ENCODE assay signal across 15 cellular contexts in genomic region chr5:80149161-80149609, GRCh38.
DNase-seq lines count a peak whose midpoint lies in the region; ATAC-seq and TF ChIP-seq lines count a peak whose summit lies in the region.
"Had no signal": no experiment of that assay in that cellular context is flagged by ENCODE, and none has a peak within 500 bp of the region (broad histone marks: within the 10 kb centered on the region; RNA-seq: fewer than 3 reads in every experiment).

No MANE protein-coding gene starts in this region.

- H3K27ac ChIP-seq in KOPT-K1 (ENCODE audit: low read depth, low read length, poor library complexity, severe bottlenecking) (peak overlapping the region; percentile 1), foreskin keratinocyte (no peak overlapping the region)
- H3K27ac ChIP-seq: body of pancreas, right atrium auricular region, transverse colon had no signal

- H3K4me1 ChIP-seq in foreskin keratinocyte: no peaks in the 10 kb centered on the region

- no peak for ATAC-seq in foreskin keratinocyte
- ATAC-seq: body of pancreas; natural killer cell treated with Interleukin-12 subunit alpha and Interleukin-12 subunit beta and Interleukin-15 and Interleukin-18, amount 100 ng/mL, for 72 hours had no signal

- no peak for TF ChIP-seq CTCF in foreskin keratinocyte (conservative IDR thresholded peaks at IDR 0.05)

- DNase-seq in COLO668 (lab: John Stamatoyannopoulos, UW; ENCODE audit: unreplicated experiment): peak; percentile 24
- DNase-seq in NCI-H774 (lab: John Stamatoyannopoulos, UW): peak; percentile 78
- peak; percentile 77 for DNase-seq in medulla oblongata (ENCODE audit: extremely low spot score)
- DNase-seq in NOMO-1 treated with DMSO at 0.1 percent for 48 hours (lab: John Stamatoyannopoulos, UW; ENCODE audit: unreplicated experiment): no peak
- no peak for DNase-seq in stimulated activated CD8-positive, alpha-beta memory T cell treated with anti-CD3 and anti-CD28 coated beads, Interleukin-4, amount 100 ng/mL, for 48 hours
- DNase-seq in foreskin keratinocyte: no peak
- DNase-seq: activated CD4-positive, alpha-beta T cell treated with anti-CD3 and anti-CD28 coated beads, Interleukin-2, amount 50 U/mL, for 1 hour; body of pancreas; effector CD8-positive, alpha-beta T cell; NCI-H526; T-helper 9 cell; transverse colon had no signal

- H3K27me3 ChIP-seq in foreskin keratinocyte: no peaks in the 10 kb centered on the region
- H3K27me3 ChIP-seq: body of pancreas, right atrium auricular region, transverse colon had no signal

- peaks cover 100% of the 10 kb centered on the region for H3K36me3 ChIP-seq in KOPT-K1 (ENCODE audit: insufficient read depth, low read length)
- H3K36me3 ChIP-seq: right atrium auricular region had no signal

- H3K9me3 ChIP-seq in KOPT-K1 (ENCODE audit: insufficient read depth, low read length, poor library complexity, severe bottlenecking): no peaks in the 10 kb centered on the region
- H3K9me3 ChIP-seq: body of pancreas, right atrium auricular region, transverse colon had no signal

Comparison
In these comparisons a context has a peak if more than half of its experiments do, and no peak if none do; other contexts are left out.
1. DNase-seq: peak in COLO668 (single experiment), NCI-H774 (single experiment) and medulla oblongata (single experiment); none in NOMO-1 treated with DMSO at 0.1 percent for 48 hours (single experiment), stimulated activated CD8-positive, alpha-beta memory T cell treated with anti-CD3 and anti-CD28 coated beads, Interleukin-4, amount 100 ng/mL, for 48 hours (single experiment) and foreskin keratinocyte (0 of 2).